In the genomic region with DNA sequence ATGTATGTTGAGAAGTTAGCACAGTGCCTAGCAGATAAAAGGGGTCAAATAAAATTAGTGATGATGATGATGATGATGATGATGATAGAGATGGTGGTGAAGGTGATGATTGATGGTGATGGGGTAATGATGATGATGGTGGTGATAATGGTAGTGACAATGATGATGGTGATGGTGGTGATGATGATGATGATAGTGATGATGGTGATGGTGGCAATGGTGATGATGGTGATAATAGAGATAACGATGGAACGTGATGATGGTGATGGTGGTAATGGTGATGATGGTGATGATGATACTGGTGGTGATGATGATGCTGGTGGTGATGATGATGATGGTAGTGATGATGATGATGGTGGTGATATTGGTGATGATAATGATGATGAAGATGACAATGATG, we compare ENCODE assay signal across 1 cellular context.
TF ChIP-seq lines count a peak whose summit lies in the region.

No MANE protein-coding gene starts in this region.

TF ChIP-seq in HEK293, 187 proteins besides CTCF, POLR2A, EP300 and RAD21 (continued from another document and continues in another):
- TF ChIP-seq, protein P1, sequence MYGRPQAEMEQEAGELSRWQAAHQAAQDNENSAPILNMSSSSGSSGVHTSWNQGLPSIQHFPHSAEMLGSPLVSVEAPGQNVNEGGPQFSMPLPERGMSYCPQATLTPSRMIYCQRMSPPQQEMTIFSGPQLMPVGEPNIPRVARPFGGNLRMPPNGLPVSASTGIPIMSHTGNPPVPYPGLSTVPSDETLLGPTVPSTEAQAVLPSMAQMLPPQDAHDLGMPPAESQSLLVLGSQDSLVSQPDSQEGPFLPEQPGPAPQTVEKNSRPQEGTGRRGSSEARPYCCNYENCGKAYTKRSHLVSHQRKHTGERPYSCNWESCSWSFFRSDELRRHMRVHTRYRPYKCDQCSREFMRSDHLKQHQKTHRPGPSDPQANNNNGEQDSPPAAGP (tag by site-specific recombination; IDR thresholded peaks at IDR 0.05), result no peak
- TF ChIP-seq KLF7 (tag by site-specific recombination; IDR thresholded peaks at IDR 0.05; ENCODE audit: borderline replicate concordance) (no peak), ZBTB21 (tag by site-specific recombination; IDR thresholded peaks at IDR 0.05) (no peak), ZNF48 (tag by site-specific recombination; IDR thresholded peaks at IDR 0.05) (no peak), MEIS1 (CRISPR knock-in tag; IDR thresholded peaks at IDR 0.05; ENCODE audit: borderline replicate concordance) (no peak), ZNF324 (tag by site-specific recombination; IDR thresholded peaks at IDR 0.05) (no peak), OVOL3 (tag by site-specific recombination; IDR thresholded peaks at IDR 0.05) (no peak), SP3 (tag by site-specific recombination; IDR thresholded peaks at IDR 0.05) (no peak), ZNF621 (tag by site-specific recombination; IDR thresholded peaks at IDR 0.05) (0 out of 2 replicates have a peak, but pooled peaks have one; percentile 18), ZNF664 (tag by site-specific recombination; IDR thresholded peaks at IDR 0.05) (0 out of 2 replicates have a peak, but pooled peaks have one; percentile 36), ZNF146 (tag by site-specific recombination; IDR thresholded peaks at IDR 0.05) (no peak), ZNF600 (tag by site-specific recombination; IDR thresholded peaks at IDR 0.05) (no peak), ZNF785 (tag by site-specific recombination; IDR thresholded peaks at IDR 0.05) (0 out of 2 replicates have a peak, but pooled peaks have one; percentile 46), ZNF768 (tag by site-specific recombination; IDR thresholded peaks at IDR 0.05) (no peak), ZNF701 (tag by site-specific recombination; IDR thresholded peaks at IDR 0.05) (no peak), ZNF426 (tag by site-specific recombination; IDR thresholded peaks at IDR 0.05) (no peak), YY2 (tag by site-specific recombination; IDR thresholded peaks at IDR 0.05) (0 out of 2 replicates have a peak, but pooled peaks have one; percentile 57), ZNF623 (tag by site-specific recombination; IDR thresholded peaks at IDR 0.05) (no peak), ZNF624 (tag by site-specific recombination; IDR thresholded peaks at IDR 0.05) (no peak), KLF9 (tag by site-specific recombination; IDR thresholded peaks at IDR 0.05; ENCODE audit: low read depth) (no peak), ZNF350 (tag by site-specific recombination; IDR thresholded peaks at IDR 0.05) (no peak), ZBTB1 (tag by site-specific recombination; IDR thresholded peaks at IDR 0.05) (no peak), ZNF792 (tag by site-specific recombination; IDR thresholded peaks at IDR 0.05) (no peak), ZNF16 (tag by site-specific recombination; IDR thresholded peaks at IDR 0.05; ENCODE audit: low read depth) (no peak; the same call in 1 of the 2 replicates), ZNF221 (tag by site-specific recombination; IDR thresholded peaks at IDR 0.05; ENCODE audit: borderline replicate concordance) (no peak), ZBTB20 (tag by site-specific recombination; IDR thresholded peaks at IDR 0.05) (peak; percentile 39; the same call in 1 of the 2 replicates), KLF8 (tag by site-specific recombination; IDR thresholded peaks at IDR 0.05) (no peak), ZNF544 (tag by site-specific recombination; IDR thresholded peaks at IDR 0.05) (0 out of 2 replicates have a peak, but pooled peaks have one; percentile 66)
- TF ChIP-seq, protein P2, sequence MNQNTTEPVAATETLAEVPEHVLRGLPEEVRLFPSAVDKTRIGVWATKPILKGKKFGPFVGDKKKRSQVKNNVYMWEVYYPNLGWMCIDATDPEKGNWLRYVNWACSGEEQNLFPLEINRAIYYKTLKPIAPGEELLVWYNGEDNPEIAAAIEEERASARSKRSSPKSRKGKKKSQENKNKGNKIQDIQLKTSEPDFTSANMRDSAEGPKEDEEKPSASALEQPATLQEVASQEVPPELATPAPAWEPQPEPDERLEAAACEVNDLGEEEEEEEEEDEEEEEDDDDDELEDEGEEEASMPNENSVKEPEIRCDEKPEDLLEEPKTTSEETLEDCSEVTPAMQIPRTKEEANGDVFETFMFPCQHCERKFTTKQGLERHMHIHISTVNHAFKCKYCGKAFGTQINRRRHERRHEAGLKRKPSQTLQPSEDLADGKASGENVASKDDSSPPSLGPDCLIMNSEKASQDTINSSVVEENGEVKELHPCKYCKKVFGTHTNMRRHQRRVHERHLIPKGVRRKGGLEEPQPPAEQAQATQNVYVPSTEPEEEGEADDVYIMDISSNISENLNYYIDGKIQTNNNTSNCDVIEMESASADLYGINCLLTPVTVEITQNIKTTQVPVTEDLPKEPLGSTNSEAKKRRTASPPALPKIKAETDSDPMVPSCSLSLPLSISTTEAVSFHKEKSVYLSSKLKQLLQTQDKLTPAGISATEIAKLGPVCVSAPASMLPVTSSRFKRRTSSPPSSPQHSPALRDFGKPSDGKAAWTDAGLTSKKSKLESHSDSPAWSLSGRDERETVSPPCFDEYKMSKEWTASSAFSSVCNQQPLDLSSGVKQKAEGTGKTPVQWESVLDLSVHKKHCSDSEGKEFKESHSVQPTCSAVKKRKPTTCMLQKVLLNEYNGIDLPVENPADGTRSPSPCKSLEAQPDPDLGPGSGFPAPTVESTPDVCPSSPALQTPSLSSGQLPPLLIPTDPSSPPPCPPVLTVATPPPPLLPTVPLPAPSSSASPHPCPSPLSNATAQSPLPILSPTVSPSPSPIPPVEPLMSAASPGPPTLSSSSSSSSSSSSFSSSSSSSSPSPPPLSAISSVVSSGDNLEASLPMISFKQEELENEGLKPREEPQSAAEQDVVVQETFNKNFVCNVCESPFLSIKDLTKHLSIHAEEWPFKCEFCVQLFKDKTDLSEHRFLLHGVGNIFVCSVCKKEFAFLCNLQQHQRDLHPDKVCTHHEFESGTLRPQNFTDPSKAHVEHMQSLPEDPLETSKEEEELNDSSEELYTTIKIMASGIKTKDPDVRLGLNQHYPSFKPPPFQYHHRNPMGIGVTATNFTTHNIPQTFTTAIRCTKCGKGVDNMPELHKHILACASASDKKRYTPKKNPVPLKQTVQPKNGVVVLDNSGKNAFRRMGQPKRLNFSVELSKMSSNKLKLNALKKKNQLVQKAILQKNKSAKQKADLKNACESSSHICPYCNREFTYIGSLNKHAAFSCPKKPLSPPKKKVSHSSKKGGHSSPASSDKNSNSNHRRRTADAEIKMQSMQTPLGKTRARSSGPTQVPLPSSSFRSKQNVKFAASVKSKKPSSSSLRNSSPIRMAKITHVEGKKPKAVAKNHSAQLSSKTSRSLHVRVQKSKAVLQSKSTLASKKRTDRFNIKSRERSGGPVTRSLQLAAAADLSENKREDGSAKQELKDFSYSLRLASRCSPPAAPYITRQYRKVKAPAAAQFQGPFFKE (tag by site-specific recombination; IDR thresholded peaks at IDR 0.05; ENCODE audit: borderline replicate concordance), result 0 out of 2 replicates have a peak, but pooled peaks have one; percentile 49
- TF ChIP-seq, protein P3, sequence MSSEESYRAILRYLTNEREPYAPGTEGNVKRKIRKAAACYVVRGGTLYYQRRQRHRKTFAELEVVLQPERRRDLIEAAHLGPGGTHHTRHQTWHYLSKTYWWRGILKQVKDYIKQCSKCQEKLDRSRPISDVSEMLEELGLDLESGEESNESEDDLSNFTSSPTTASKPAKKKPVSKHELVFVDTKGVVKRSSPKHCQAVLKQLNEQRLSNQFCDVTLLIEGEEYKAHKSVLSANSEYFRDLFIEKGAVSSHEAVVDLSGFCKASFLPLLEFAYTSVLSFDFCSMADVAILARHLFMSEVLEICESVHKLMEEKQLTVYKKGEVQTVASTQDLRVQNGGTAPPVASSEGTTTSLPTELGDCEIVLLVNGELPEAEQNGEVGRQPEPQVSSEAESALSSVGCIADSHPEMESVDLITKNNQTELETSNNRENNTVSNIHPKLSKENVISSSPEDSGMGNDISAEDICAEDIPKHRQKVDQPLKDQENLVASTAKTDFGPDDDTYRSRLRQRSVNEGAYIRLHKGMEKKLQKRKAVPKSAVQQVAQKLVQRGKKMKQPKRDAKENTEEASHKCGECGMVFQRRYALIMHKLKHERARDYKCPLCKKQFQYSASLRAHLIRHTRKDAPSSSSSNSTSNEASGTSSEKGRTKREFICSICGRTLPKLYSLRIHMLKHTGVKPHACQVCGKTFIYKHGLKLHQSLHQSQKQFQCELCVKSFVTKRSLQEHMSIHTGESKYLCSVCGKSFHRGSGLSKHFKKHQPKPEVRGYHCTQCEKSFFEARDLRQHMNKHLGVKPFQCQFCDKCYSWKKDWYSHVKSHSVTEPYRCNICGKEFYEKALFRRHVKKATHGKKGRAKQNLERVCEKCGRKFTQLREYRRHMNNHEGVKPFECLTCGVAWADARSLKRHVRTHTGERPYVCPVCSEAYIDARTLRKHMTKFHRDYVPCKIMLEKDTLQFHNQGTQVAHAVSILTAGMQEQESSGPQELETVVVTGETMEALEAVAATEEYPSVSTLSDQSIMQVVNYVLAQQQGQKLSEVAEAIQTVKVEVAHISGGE (tag by site-specific recombination; conservative IDR thresholded peaks at IDR 0.05; ENCODE audit: low read depth), result no peak
- TF ChIP-seq, protein P4, sequence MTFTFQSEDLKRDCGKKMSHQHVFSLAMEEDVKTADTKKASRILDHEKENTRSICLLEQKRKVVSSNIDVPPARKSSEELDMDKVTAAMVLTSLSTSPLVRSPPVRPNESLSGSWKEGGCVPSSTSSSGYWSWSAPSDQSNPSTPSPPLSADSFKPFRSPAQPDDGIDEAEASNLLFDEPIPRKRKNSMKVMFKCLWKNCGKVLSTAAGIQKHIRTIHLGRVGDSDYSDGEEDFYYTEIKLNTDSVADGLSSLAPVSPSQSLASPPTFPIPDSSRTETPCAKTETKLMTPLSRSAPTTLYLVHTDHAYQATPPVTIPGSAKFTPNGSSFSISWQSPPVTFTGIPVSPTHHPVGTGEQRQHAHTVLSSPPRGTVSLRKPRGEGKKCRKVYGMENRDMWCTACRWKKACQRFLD (tag by site-specific recombination; IDR thresholded peaks at IDR 0.05), result no peak
- TF ChIP-seq, protein P5, sequence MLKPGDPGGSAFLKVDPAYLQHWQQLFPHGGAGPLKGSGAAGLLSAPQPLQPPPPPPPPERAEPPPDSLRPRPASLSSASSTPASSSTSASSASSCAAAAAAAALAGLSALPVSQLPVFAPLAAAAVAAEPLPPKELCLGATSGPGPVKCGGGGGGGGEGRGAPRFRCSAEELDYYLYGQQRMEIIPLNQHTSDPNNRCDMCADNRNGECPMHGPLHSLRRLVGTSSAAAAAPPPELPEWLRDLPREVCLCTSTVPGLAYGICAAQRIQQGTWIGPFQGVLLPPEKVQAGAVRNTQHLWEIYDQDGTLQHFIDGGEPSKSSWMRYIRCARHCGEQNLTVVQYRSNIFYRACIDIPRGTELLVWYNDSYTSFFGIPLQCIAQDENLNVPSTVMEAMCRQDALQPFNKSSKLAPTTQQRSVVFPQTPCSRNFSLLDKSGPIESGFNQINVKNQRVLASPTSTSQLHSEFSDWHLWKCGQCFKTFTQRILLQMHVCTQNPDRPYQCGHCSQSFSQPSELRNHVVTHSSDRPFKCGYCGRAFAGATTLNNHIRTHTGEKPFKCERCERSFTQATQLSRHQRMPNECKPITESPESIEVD (tag by site-specific recombination; IDR thresholded peaks at IDR 0.05), result no peak
- TF ChIP-seq, protein P6, sequence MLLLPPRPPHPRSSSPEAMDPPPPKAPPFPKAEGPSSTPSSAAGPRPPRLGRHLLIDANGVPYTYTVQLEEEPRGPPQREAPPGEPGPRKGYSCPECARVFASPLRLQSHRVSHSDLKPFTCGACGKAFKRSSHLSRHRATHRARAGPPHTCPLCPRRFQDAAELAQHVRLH (tag by site-specific recombination; IDR thresholded peaks at IDR 0.05), result peak; percentile 67; the same call in 1 of the 2 replicates
- TF ChIP-seq, protein P7, sequence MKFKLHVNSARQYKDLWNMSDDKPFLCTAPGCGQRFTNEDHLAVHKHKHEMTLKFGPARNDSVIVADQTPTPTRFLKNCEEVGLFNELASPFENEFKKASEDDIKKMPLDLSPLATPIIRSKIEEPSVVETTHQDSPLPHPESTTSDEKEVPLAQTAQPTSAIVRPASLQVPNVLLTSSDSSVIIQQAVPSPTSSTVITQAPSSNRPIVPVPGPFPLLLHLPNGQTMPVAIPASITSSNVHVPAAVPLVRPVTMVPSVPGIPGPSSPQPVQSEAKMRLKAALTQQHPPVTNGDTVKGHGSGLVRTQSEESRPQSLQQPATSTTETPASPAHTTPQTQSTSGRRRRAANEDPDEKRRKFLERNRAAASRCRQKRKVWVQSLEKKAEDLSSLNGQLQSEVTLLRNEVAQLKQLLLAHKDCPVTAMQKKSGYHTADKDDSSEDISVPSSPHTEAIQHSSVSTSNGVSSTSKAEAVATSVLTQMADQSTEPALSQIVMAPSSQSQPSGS (tag by site-specific recombination; IDR thresholded peaks at IDR 0.05; ENCODE audit: low read depth), result no peak
- TF ChIP-seq, protein P8, sequence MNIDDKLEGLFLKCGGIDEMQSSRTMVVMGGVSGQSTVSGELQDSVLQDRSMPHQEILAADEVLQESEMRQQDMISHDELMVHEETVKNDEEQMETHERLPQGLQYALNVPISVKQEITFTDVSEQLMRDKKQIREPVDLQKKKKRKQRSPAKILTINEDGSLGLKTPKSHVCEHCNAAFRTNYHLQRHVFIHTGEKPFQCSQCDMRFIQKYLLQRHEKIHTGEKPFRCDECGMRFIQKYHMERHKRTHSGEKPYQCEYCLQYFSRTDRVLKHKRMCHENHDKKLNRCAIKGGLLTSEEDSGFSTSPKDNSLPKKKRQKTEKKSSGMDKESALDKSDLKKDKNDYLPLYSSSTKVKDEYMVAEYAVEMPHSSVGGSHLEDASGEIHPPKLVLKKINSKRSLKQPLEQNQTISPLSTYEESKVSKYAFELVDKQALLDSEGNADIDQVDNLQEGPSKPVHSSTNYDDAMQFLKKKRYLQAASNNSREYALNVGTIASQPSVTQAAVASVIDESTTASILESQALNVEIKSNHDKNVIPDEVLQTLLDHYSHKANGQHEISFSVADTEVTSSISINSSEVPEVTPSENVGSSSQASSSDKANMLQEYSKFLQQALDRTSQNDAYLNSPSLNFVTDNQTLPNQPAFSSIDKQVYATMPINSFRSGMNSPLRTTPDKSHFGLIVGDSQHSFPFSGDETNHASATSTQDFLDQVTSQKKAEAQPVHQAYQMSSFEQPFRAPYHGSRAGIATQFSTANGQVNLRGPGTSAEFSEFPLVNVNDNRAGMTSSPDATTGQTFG (tag by site-specific recombination; IDR thresholded peaks at IDR 0.05; ENCODE audit: borderline replicate concordance), result no peak
- TF ChIP-seq, protein P9, sequence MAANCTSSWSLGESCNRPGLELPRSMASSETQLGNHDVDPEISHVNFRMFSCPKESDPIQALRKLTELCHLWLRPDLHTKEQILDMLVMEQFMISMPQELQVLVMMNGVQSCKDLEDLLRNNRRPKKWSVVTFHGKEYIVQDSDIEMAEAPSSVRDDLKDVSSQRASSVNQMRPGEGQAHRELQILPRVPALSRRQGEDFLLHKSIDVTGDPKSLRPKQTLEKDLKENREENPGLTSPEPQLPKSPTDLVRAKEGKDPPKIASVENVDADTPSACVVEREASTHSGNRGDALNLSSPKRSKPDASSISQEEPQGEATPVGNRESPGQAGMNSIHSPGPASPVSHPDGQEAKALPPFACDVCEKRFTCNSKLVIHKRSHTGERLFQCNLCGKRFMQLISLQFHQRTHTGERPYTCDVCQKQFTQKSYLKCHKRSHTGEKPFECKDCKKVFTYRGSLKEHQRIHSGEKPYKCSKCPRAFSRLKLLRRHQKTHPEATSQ (tag by site-specific recombination; IDR thresholded peaks at IDR 0.05), result no peak
